Comparison of ENCODE assay signal across 2 cellular contexts in the genomic region with DNA sequence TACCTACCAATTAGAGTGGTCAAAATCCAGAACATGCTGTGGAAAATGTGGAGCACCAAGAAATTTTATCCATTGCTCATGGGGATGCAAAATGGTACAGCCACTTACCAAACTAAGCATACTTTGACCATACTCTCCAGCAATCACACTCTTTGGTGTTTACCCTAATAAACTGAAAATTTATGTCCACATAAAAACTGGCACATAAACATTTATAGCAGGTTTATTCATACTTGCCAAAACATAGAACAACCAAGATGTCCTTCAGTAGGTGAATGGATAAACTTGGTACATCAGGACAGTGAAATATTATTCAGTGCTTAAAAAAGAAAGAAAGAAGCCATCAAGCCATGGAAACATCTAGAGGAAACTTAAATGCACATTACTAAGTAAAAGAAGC. TPM values are rescaled to one million over a fixed set of nuclear protein-coding genes. Genes with fewer than 3 reads are reported as not detected.
"Had no signal": no experiment of that assay in that cellular context is flagged by ENCODE, and none has a peak within 500 bp of the region (broad histone marks: within the 10 kb centered on the region; RNA-seq: fewer than 3 reads in every experiment).

No MANE protein-coding gene starts in this region.

RNA-seq across cellular contexts. Expression of a gene that starts 24.7 kb away (rescaled TPM):
- total RNA-seq: LHCN-M2, Right ventricle myocardium inferior had no signal
